20 cellular contexts compared by ENCODE assay signal in the genomic region with DNA sequence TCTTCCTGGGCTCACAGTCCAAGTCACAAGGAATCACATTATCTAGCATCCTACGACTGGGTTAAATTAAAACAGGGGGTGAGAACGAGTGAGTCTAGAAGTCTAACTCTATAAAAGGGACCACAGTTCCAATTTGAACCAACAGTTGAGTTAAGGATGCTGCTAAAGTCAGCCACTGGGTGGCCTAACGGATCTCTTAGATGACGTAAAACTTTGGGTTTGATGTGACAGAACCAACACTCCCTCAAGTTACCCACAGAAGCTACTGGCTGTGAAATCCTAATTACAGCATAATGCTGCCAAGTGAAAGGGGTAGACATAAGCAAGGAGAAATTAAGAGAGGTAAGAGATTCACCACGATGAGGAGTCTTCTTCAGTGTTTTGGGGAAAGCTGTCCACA. TPM values are rescaled to one million over a fixed set of nuclear protein-coding genes. Genes with fewer than 3 reads are reported as not detected.
DNase-seq lines count a peak whose midpoint lies in the region; TF ChIP-seq lines count a peak whose summit lies in the region.
"Had no signal": no experiment of that assay in that cellular context is flagged by ENCODE, and none has a peak within 500 bp of the region (broad histone marks: within the 10 kb centered on the region; RNA-seq: fewer than 3 reads in every experiment).

No MANE protein-coding gene starts in this region.

- in situ Hi-C loops in GM23248 (cut with MboI) (no loop called here), ACHN (cut with HindIII; ENCODE audit: low pct_ligation_motif_present, low pct_unique_long_range_greater_than_20kb, low sequenced_read_pairs) (no loop called here)

- DNase-seq in CD1c-positive myeloid dendritic cell (ENCODE audit: extremely low spot score) = peak; percentile 57
- peak; percentile 22 for DNase-seq in GM23248
- no peak for DNase-seq in OCI-LY7 (ENCODE audit: low spot score)
- DNase-seq in fibroblast of the aortic adventitia (ENCODE audit: low read depth) = no peak
- DNase-seq in ACHN = no peak
- no peak for DNase-seq in DMS114 treated with DMSO at 0.1 percent for 48 hours (lab: John Stamatoyannopoulos, UW; ENCODE audit: unreplicated experiment)
- no peak for DNase-seq in effector CD8-positive, alpha-beta T cell (lab: John Stamatoyannopoulos, UW)
- DNase-seq: activated CD4-positive, CD25-positive, alpha-beta regulatory T cell; activated T-cell treated with anti-CD3 and anti-CD28 coated beads, Interleukin-2, amount 50 U/mL, for 4 hours; COR-L47; KBM-7; mesenchymal stem cell; NCI-H2081 treated with DMSO at 0.1 percent for 48 hours; NCI-H774; occipital lobe; spleen had no signal

- H3K27me3 ChIP-seq in GM23248 (replicated peaks; ENCODE audit: insufficient read depth) = peaks cover 35% of the 10 kb centered on the region
- H3K27me3 ChIP-seq: adrenal gland had no signal

- H3K79me2 ChIP-seq in GM23248 (ENCODE audit: insufficient read depth) = no peaks in the 10 kb centered on the region
- H3K79me2 ChIP-seq in OCI-LY7 (ENCODE audit: insufficient read depth, low read depth, low read length) = no peaks in the 10 kb centered on the region

- no peak overlapping the region for H3K4me3 ChIP-seq in GM23248
- no peak overlapping the region for H3K4me3 ChIP-seq in OCI-LY7 (ENCODE audit: low read depth, low read length, poor library complexity, severe bottlenecking)
- H3K4me3 ChIP-seq in fibroblast of the aortic adventitia (ENCODE audit: low read depth, low read length) = no peak overlapping the region
- H3K4me3 ChIP-seq: adrenal gland, coronary artery, SK-N-MC, spleen had no signal

- WGBS in GM23248 (ENCODE audit: low coverage in 1 of 2, low lambda C conversion rate in 2 of 2, missing lambda C conversion rate in 2 of 2), 2 experiments = 68 to 71% methylated on average over 5 of the region's 5 CpGs

- H3K9ac ChIP-seq in GM23248 = no peak overlapping the region

- no peaks in the 10 kb centered on the region for H3K9me2 ChIP-seq in GM23248 (ENCODE audit: insufficient read depth)
- no peaks in the 10 kb centered on the region for H3K9me2 ChIP-seq in OCI-LY7 (ENCODE audit: insufficient read depth, low read length)

- no peaks in the 10 kb centered on the region for H4K20me1 ChIP-seq in GM23248 (ENCODE audit: insufficient read depth)
- no peaks in the 10 kb centered on the region for H4K20me1 ChIP-seq in OCI-LY7 (ENCODE audit: insufficient read depth, low read length)

- no peak overlapping the region for H3K4me2 ChIP-seq in GM23248 (ENCODE audit: unreplicated experiment)
- no peak overlapping the region for H3K4me2 ChIP-seq in OCI-LY7 (ENCODE audit: low read length)

- H3K4me1 ChIP-seq in GM23248 (ENCODE audit: insufficient read depth) (no peaks in the 10 kb centered on the region), OCI-LY7 (ENCODE audit: insufficient read depth, low read length, poor library complexity, severe bottlenecking) (no peaks in the 10 kb centered on the region)

- no peak overlapping the region for H2AFZ ChIP-seq in GM23248
- no peak overlapping the region for H2AFZ ChIP-seq in OCI-LY7 (ENCODE audit: low read length)

- H3K36me3 ChIP-seq in GM23248 (ENCODE audit: low read depth) (no peaks in the 10 kb centered on the region), OCI-LY7 (ENCODE audit: insufficient read depth, low read length) (no peaks in the 10 kb centered on the region)
- H3K36me3 ChIP-seq: adrenal gland, spleen had no signal

- CTCF ChIA-PET in OCI-LY7 (lab: Charles Lee; ENCODE audit: unreplicated experiment) = no interaction called here

- H3K27ac ChIP-seq in GM23248 = no peak overlapping the region
- H3K27ac ChIP-seq in OCI-LY7 (ENCODE audit: low read depth, low read length, poor library complexity, severe bottlenecking) = no peak overlapping the region
- H3K27ac ChIP-seq: adrenal gland, coronary artery, SK-N-MC, spleen had no signal

- no peaks in the 10 kb centered on the region for H3K9me3 ChIP-seq in GM23248 (ENCODE audit: low read depth)
- no peaks in the 10 kb centered on the region for H3K9me3 ChIP-seq in OCI-LY7 (ENCODE audit: low read length)
- H3K9me3 ChIP-seq: adrenal gland, spleen had no signal

- POLR2A ChIA-PET in OCI-LY7 (lab: Charles Lee) = interaction anchor here (0.5 to 0.7 kb wide), 2 partner anchors 18 to 142 kb away, joined by 3 to 5 read pairs; no protein-coding TSS in a partner anchor

- intact Hi-C loops in OCI-LY7 (cut with micrococcal nuclease; ENCODE audit: unreplicated experiment) = no loop called here

- 0 out of 2 replicates have a peak, but pooled peaks have one; percentile 35 for TF ChIP-seq CTCF in OCI-LY7 (conservative IDR thresholded peaks at IDR 0.05; ENCODE audit: low read length)
- TF ChIP-seq CTCF in fibroblast of the aortic adventitia (IDR thresholded peaks at IDR 0.05; ENCODE audit: insufficient read depth, low read length) = peak; percentile 22

- BruUV-seq in OCI-LY7 (replicated peaks; lab: Mats Ljungman, UMichigan) = no TSS peak

- no peaks in the 10 kb centered on the region for H3F3A ChIP-seq in GM23248 (ENCODE audit: insufficient read depth)

RNA-seq across cellular contexts. Expression of gene RUFY4, which starts 32.7 kb away (rescaled TPM):
- not detected in 2 replicates for total RNA-seq in GM23248 (2014; rRNA removed; shearing (Covaris generic))
- polyA plus RNA-seq in GM23248 (2016; fragmentation: Nextera tagmentation; extraction: Ambion mirVana) = not detected in 2 replicates
- not detected in 2 replicates for total RNA-seq in OCI-LY7 (2014; rRNA removed; shearing (Covaris generic))
- total RNA-seq in OCI-LY7 (2022) (not detected in 2 replicates), fibroblast of the aortic adventitia (ENCODE audit: low replicate concordance) (not detected in 2 replicates)
- total RNA-seq: frontal cortex had no signal

RNA-seq across cellular contexts. Expression of gene TNS1, which starts 33.6 kb away (rescaled TPM):
- 99.3 and 104 TPM in 2 replicates for total RNA-seq in GM23248 (2014; rRNA removed; shearing (Covaris generic))
- polyA plus RNA-seq in GM23248 (2016; fragmentation: Nextera tagmentation; extraction: Ambion mirVana) = 78.6 and 81.6 TPM in 2 replicates
- not detected in 2 replicates for total RNA-seq in OCI-LY7 (2014; rRNA removed; shearing (Covaris generic))
- not detected in 2 replicates for total RNA-seq in OCI-LY7 (2022)
- total RNA-seq in fibroblast of the aortic adventitia (ENCODE audit: low replicate concordance) = 54.5 and 116 TPM in 2 replicates

Comparison
In these comparisons a context has a peak if more than half of its experiments do, and no peak if none do; other contexts are left out.
1. DNase-seq: peak in CD1c-positive myeloid dendritic cell (single experiment) and GM23248 (single experiment); none in OCI-LY7 (single experiment), fibroblast of the aortic adventitia (single experiment), ACHN (single experiment), DMS114 treated with DMSO at 0.1 percent for 48 hours (single experiment) and effector CD8-positive, alpha-beta T cell (single experiment).
2. RNA of gene TNS1, which starts 33.6 kb away (total RNA-seq): 54.5 to 116 TPM in fibroblast of the aortic adventitia and 99.3 to 104 TPM in GM23248; not detected in OCI-LY7; every median in the first group is over 10 times any median in the second.